ENCODE assay signal across 11 cellular contexts in genomic region chr18:12049983-12050811, GRCh38. TPM values are rescaled to one million over a fixed set of nuclear protein-coding genes. Genes with fewer than 3 reads are reported as not detected.
DNase-seq lines count a peak whose midpoint lies in the region; ATAC-seq, FAIRE-seq and TF ChIP-seq lines count a peak whose summit lies in the region.
"Had no signal": no experiment of that assay in that cellular context is flagged by ENCODE, and none has a peak within 500 bp of the region (broad histone marks: within the 10 kb centered on the region; RNA-seq: fewer than 3 reads in every experiment).

No MANE protein-coding gene starts in this region.

- H3K9ac ChIP-seq in K562 (ENCODE audit: insufficient read depth in 1 of 2, low read depth in 2 of 2, low read length in 2 of 2), result no peak overlapping the region

- no peaks in the 10 kb centered on the region for H3K36me3 Mint-ChIP-seq in activated naive CD4-positive, alpha-beta T cell treated with anti-CD3 and anti-CD28 coated beads, Interleukin-2, amount 10 ng/mL, durations not matched to agents 7 days and 5 days

- CTCF ChIA-PET in K562 (lab: Yijun Ruan, JAX; ENCODE audit: low intra/inter-chr PET ratio), result no interaction called here
- CTCF ChIA-PET in activated naive CD4-positive, alpha-beta T cell treated with anti-CD3 and anti-CD28 coated beads, Interleukin-2, amount 10 ng/mL, durations not matched to agents 7 days and 5 days (lab: Charles Lee), result interaction anchor here (2.1 to 2.3 kb wide), 2 partner anchors 11 to 112 kb away, joined by 7 to 13 read pairs; no protein-coding TSS in a partner anchor

- TF ChIP-seq POLR2A in K562 (conservative IDR thresholded peaks at IDR 0.05), result no peak

- no peak overlapping the region for H3K27ac ChIP-seq in K562 (ENCODE audit: extremely low read depth, low read depth, low read length)

- no peak for DNase-seq in K562 (ENCODE audit: extremely low read depth in 1 of 4, low spot score in 3 of 4)
- no peak for DNase-seq in activated naive CD4-positive, alpha-beta T cell treated with anti-CD3 and anti-CD28 coated beads, Interleukin-2, amount 10 ng/mL, durations not matched to agents 7 days and 5 days
- DNase-seq in A172 (ENCODE audit: low spot score), result no peak
- no peak for DNase-seq in DMS153 treated with DMSO at 0.1 percent for 48 hours (lab: John Stamatoyannopoulos, UW; ENCODE audit: unreplicated experiment)
- no peak for DNase-seq in NCI-H510A treated with DMSO at 0.1 percent for 48 hours (lab: John Stamatoyannopoulos, UW)
- DNase-seq: IMR-90 had no signal

- no peaks in the 10 kb centered on the region for H3K9me3 Mint-ChIP-seq in activated naive CD4-positive, alpha-beta T cell treated with anti-CD3 and anti-CD28 coated beads, Interleukin-2, amount 10 ng/mL, durations not matched to agents 7 days and 5 days

- no peaks in the 10 kb centered on the region for H3K79me2 ChIP-seq in K562 (ENCODE audit: control insufficient read depth, insufficient read depth, low read length)

- H3K9me1 ChIP-seq in K562 (ENCODE audit: control insufficient read depth, insufficient read depth, low read length), result no peaks in the 10 kb centered on the region

- no peaks in the 10 kb centered on the region for H3K9me3 ChIP-seq in K562 (replicated peaks; ENCODE audit: control insufficient read depth, insufficient read depth, low read depth, low read length)

- no peaks in the 10 kb centered on the region for H3K36me3 ChIP-seq in K562 (ENCODE audit: control insufficient read depth, insufficient read depth, low read length)

- no peak for TF ChIP-seq CTCF in K562 (IDR thresholded peaks at IDR 0.05 in 2 of 3, conservative IDR thresholded peaks at IDR 0.05 in 1 of 3; ENCODE audit: insufficient read depth in 2 of 3, low read depth in 1 of 3, low read length in 3 of 3)

- WGBS in K562 (ENCODE audit: insufficient coverage, low coverage, missing lambda C conversion rate), result 3% methylated on average over 8 of the region's 9 CpGs

- H3K4me2 ChIP-seq in K562 (ENCODE audit: insufficient read depth, low read length), result no peak overlapping the region

- H3K4me1 Mint-ChIP-seq in activated naive CD4-positive, alpha-beta T cell treated with anti-CD3 and anti-CD28 coated beads, Interleukin-2, amount 10 ng/mL, durations not matched to agents 7 days and 5 days, result no peaks in the 10 kb centered on the region

- H3K4me3 ChIP-seq in K562, result no peak overlapping the region
- H3K4me3 ChIP-seq: skin epidermis had no signal

- BruUV-seq in K562 (replicated peaks; lab: Mats Ljungman, UMichigan), result no TSS peak

- H4K20me1 ChIP-seq in K562 (replicated peaks; ENCODE audit: control insufficient read depth, insufficient read depth, low read length), result no peaks in the 10 kb centered on the region; the same call in 1 of the 2 replicates

- intact Hi-C loops in K562 (cut with micrococcal nuclease), result no loop called here

- TF ChIP-seq RAD21 in K562 (CRISPR knock-in tag; conservative IDR thresholded peaks at IDR 0.05 in 1 of 2, IDR thresholded peaks at IDR 0.05 in 1 of 2), result no peak

- peaks cover 2 to 17% of the 10 kb centered on the region in 2 experiments; a peak in 3 of 5 replicates for H3K27me3 ChIP-seq in K562 (ENCODE audit: control insufficient read depth in 2 of 2, insufficient read depth in 2 of 2, low read length in 2 of 2)

- no peak for TF ChIP-seq EP300 in K562 (IDR thresholded peaks at IDR 0.05; ENCODE audit: low read length)

- H2AFZ ChIP-seq in K562 (ENCODE audit: low read depth, low read length), result no peak overlapping the region

- peaks cover 7% of the 10 kb centered on the region for H3K27me3 Mint-ChIP-seq in activated naive CD4-positive, alpha-beta T cell treated with anti-CD3 and anti-CD28 coated beads, Interleukin-2, amount 10 ng/mL, durations not matched to agents 7 days and 5 days

- H3K4me3 Mint-ChIP-seq in activated naive CD4-positive, alpha-beta T cell treated with anti-CD3 and anti-CD28 coated beads, Interleukin-2, amount 10 ng/mL, durations not matched to agents 7 days and 5 days, result no peak overlapping the region

- H3K4me1 ChIP-seq in K562 (replicated peaks in 1 of 2; ENCODE audit: control insufficient read depth in 2 of 2, insufficient read depth in 2 of 2, low read length in 2 of 2), result peaks cover 0 to 5% of the 10 kb centered on the region in 2 experiments; a peak in 2 of 5 replicates

- ATAC-seq in GM18517 (IDR thresholded peaks at IDR 0.05; ENCODE audit: unreplicated experiment) (peak; percentile 90), GM21737 (IDR thresholded peaks at IDR 0.05; ENCODE audit: unreplicated experiment) (peak; percentile 76), HG03457 (IDR thresholded peaks at IDR 0.05; ENCODE audit: unreplicated experiment) (peak; percentile 62), K562 (no peak)

- POLR2A ChIA-PET in K562 (lab: Yijun Ruan, JAX), result interaction anchor here (0.5 to 0.6 kb wide), 2 partner anchors 12 to 13 kb away, joined by 3 to 4 read pairs; no protein-coding TSS in a partner anchor

- H3K27ac Mint-ChIP-seq in activated naive CD4-positive, alpha-beta T cell treated with anti-CD3 and anti-CD28 coated beads, Interleukin-2, amount 10 ng/mL, durations not matched to agents 7 days and 5 days, result no peak overlapping the region

- in situ Hi-C loops in K562 (cut with MboI), result no loop called here

- FAIRE-seq in K562 (lab: Jason Lieb, UNC), result no peak

TF ChIP-seq in K562, 482 proteins besides CTCF, POLR2A, EP300 and RAD21:
- TF ChIP-seq SPI1 (IDR thresholded peaks at IDR 0.05; ENCODE audit: borderline replicate concordance, low read depth, low read length) (peak; percentile 32; the same call in 1 of the 2 replicates), LCOR (CRISPR knock-in tag; IDR thresholded peaks at IDR 0.05) (no peak)

RNA-seq across cellular contexts. Expression of gene ANKRD62, which starts 43.4 kb away (rescaled TPM):
- 1.8 and 4.9 TPM in 2 replicates for total RNA-seq in K562 (2011; cell fraction: chromatin; rRNA removed; ENCODE audit: low replicate concordance)
- 1.0 and 2.2 TPM in 2 replicates for total RNA-seq in K562 (2011; cell fraction: nucleolus; rRNA removed)
- total RNA-seq in K562 (2011; cell fraction: nucleoplasm; rRNA removed), result 1.9 and 2.1 TPM in 2 replicates
- total RNA-seq in K562 (2014; rRNA removed) (0.33 and 0.45 TPM in 2 replicates), K562 (2014; rRNA removed; fragmentation: Illumina TruSeq; extraction: Trizol) (0.96 and 1.1 TPM in 2 replicates), K562 (2015; rRNA removed; fragmentation: Illumina TruSeq; extraction: Trizol) (0.83 and 1.1 TPM in 2 replicates), K562 (2021) (0.44 and 0.69 TPM in 2 replicates)
- polyA plus RNA-seq in K562 (2011; rRNA removed) (not detected in 2 replicates), K562 (2014; fragmentation: Illumina TruSeq; extraction: Trizol) (0.18 and 0.31 TPM in 2 replicates), K562 (2014; fragmentation: Nextera tagmentation; extraction: Ambion mirVana) (under 1 TPM; 0.28 to 0.48 TPM), K562 (2014; rRNA removed) (0.16 and 0.89 TPM in 2 replicates)
- not detected in 2 replicates for polyA plus RNA-seq in K562 (2011; cell fraction: cytosol; rRNA removed)
- polyA plus RNA-seq in K562 (2011; cell fraction: nucleus; rRNA removed), result not detected in 2 replicates
- polyA plus RNA-seq in K562 (2012), result 0.19 and 0.25 TPM in 2 replicates
- not detected in 2 replicates for polyA minus RNA-seq in K562 (2011; rRNA and poly(A)+ RNA removed)
- polyA minus RNA-seq in K562 (2011; cell fraction: cytosol; rRNA and poly(A)+ RNA removed), result not detected in 2 replicates
- 0.11 and 0.13 TPM in 2 replicates for polyA minus RNA-seq in K562 (2011; cell fraction: nucleus; rRNA and poly(A)+ RNA removed)
- not detected in 2 replicates for total RNA-seq in A172 (2014; rRNA removed; shearing (Covaris generic))
- total RNA-seq: IMR-90 had no signal
- polyA plus RNA-seq: IMR-90, thymus had no signal
